ENCODE assay signal across 1 cellular context in genomic region chr4:17544205-17544604, GRCh38.
A peak's percentile ranks its signal among the peaks of the same experiment; 100 is the strongest.
TF ChIP-seq lines count a peak whose summit lies in the region.

No MANE protein-coding gene starts in this region.

TF ChIP-seq in HepG2, 621 proteins besides CTCF, POLR2A, EP300 and RAD21 (continued from another document and continues in another):
- peak; percentile 93 for TF ChIP-seq ARID5B (CRISPR knock-in tag; IDR thresholded peaks at IDR 0.05)
- TF ChIP-seq HMGXB4 (CRISPR knock-in tag; IDR thresholded peaks at IDR 0.05; ENCODE audit: borderline replicate concordance in 1 of 2, low read depth in 1 of 2): no peak
- no peak for TF ChIP-seq NBN (conservative IDR thresholded peaks at IDR 0.05)
- no peak for TF ChIP-seq XBP1 (CRISPR knock-in tag; IDR thresholded peaks at IDR 0.05)
- no peak for TF ChIP-seq KDM1A (CRISPR knock-in tag; IDR thresholded peaks at IDR 0.05)
- no peak for TF ChIP-seq SNRNP70 (IDR thresholded peaks at IDR 0.05; ENCODE audit: low read depth, low read length)
- no peak for TF ChIP-seq SMC3 (IDR thresholded peaks at IDR 0.05; ENCODE audit: low read length)
- TF ChIP-seq ZNF674 (CRISPR knock-in tag; IDR thresholded peaks at IDR 0.05; ENCODE audit: low read depth): no peak
- TF ChIP-seq FOXP4 (CRISPR knock-in tag; IDR thresholded peaks at IDR 0.05): peak; percentile 98
- TF ChIP-seq ZNF644 (CRISPR knock-in tag; IDR thresholded peaks at IDR 0.05; ENCODE audit: low read depth): peak; percentile 58; the same call in 1 of the 2 replicates
- no peak for TF ChIP-seq ZNF329 (CRISPR knock-in tag; IDR thresholded peaks at IDR 0.05; ENCODE audit: low read depth)
- TF ChIP-seq ZNF230 (CRISPR knock-in tag; IDR thresholded peaks at IDR 0.05): no peak
- peak; percentile 75; the same call in 1 of the 2 replicates for TF ChIP-seq MLX (CRISPR knock-in tag; IDR thresholded peaks at IDR 0.05)
- TF ChIP-seq CHD4 (IDR thresholded peaks at IDR 0.05; ENCODE audit: borderline replicate concordance, low read length): no peak
- TF ChIP-seq ZNF367 (CRISPR knock-in tag; IDR thresholded peaks at IDR 0.05; ENCODE audit: borderline replicate concordance): no peak
- TF ChIP-seq ZNF343 (CRISPR knock-in tag; IDR thresholded peaks at IDR 0.05): peak; percentile 98
- TF ChIP-seq ZBTB38 (CRISPR knock-in tag; IDR thresholded peaks at IDR 0.05): no peak
- no peak for TF ChIP-seq MXD3 (CRISPR knock-in tag; IDR thresholded peaks at IDR 0.05)
- TF ChIP-seq ZNF724P (CRISPR knock-in tag; IDR thresholded peaks at IDR 0.05; ENCODE audit: borderline replicate concordance): no peak
- TF ChIP-seq DBP (CRISPR knock-in tag; IDR thresholded peaks at IDR 0.05; ENCODE audit: not compliant biosample characterization): no peak
- TF ChIP-seq KAT8 (CRISPR knock-in tag; IDR thresholded peaks at IDR 0.05): no peak
- TF ChIP-seq ATF7-NPFF (CRISPR knock-in tag; IDR thresholded peaks at IDR 0.05; ENCODE audit: low read depth): no peak
- TF ChIP-seq ZSCAN31 (CRISPR knock-in tag; IDR thresholded peaks at IDR 0.05; ENCODE audit: low read depth): no peak
- 0 out of 2 replicates have a peak, but pooled peaks have one; percentile 66 for TF ChIP-seq CBX5 (CRISPR knock-in tag; IDR thresholded peaks at IDR 0.05; ENCODE audit: borderline replicate concordance)
- peak; percentile 83 for TF ChIP-seq TEAD3 (CRISPR knock-in tag; optimal IDR thresholded peaks at IDR 0.05; ENCODE audit: borderline replicate concordance)
- TF ChIP-seq ZNF883 (CRISPR knock-in tag; IDR thresholded peaks at IDR 0.05; ENCODE audit: not compliant biosample characterization): no peak
- 0 out of 2 replicates have a peak, but pooled peaks have one; percentile 51 for TF ChIP-seq ZHX2 (IDR thresholded peaks at IDR 0.05; ENCODE audit: low read depth)
- no peak for TF ChIP-seq ZHX2 (CRISPR knock-in tag; IDR thresholded peaks at IDR 0.05; ENCODE audit: borderline replicate concordance)
- no peak; the same call in 1 of the 2 replicates for TF ChIP-seq MNT (IDR thresholded peaks at IDR 0.05)
- TF ChIP-seq ZNF382 (CRISPR knock-in tag; IDR thresholded peaks at IDR 0.05; ENCODE audit: borderline replicate concordance): no peak
- TF ChIP-seq ZNF740 (CRISPR knock-in tag; IDR thresholded peaks at IDR 0.05): no peak
- no peak for TF ChIP-seq ARNTL (CRISPR knock-in tag; IDR thresholded peaks at IDR 0.05)
- no peak for TF ChIP-seq ZSCAN20 (CRISPR knock-in tag; IDR thresholded peaks at IDR 0.05; ENCODE audit: borderline replicate concordance)
- TF ChIP-seq ATF5 (CRISPR knock-in tag; IDR thresholded peaks at IDR 0.05; ENCODE audit: low read depth): no peak
- TF ChIP-seq RFX3 (CRISPR knock-in tag; IDR thresholded peaks at IDR 0.05): no peak
- TF ChIP-seq REL (CRISPR knock-in tag; conservative IDR thresholded peaks at IDR 0.05): no peak
- TF ChIP-seq ZNF607 (CRISPR knock-in tag; IDR thresholded peaks at IDR 0.05; ENCODE audit: borderline replicate concordance): no peak
- peak; percentile 44; the same call in 1 of the 2 replicates for TF ChIP-seq ZNF652 (CRISPR knock-in tag; IDR thresholded peaks at IDR 0.05; ENCODE audit: borderline replicate concordance, low read depth)
- no peak for TF ChIP-seq ZNF33A (CRISPR knock-in tag; IDR thresholded peaks at IDR 0.05; ENCODE audit: borderline replicate concordance)
- TF ChIP-seq GATAD1 (CRISPR knock-in tag; IDR thresholded peaks at IDR 0.05): no peak; the same call in 1 of the 2 replicates
- no peak for TF ChIP-seq RFX5 (IDR thresholded peaks at IDR 0.05; ENCODE audit: low read depth, low read length)
- no peak for TF ChIP-seq ZNF891 (CRISPR knock-in tag; IDR thresholded peaks at IDR 0.05)
- TF ChIP-seq MXI1 (IDR thresholded peaks at IDR 0.05; ENCODE audit: borderline replicate concordance, low read depth, low read length): peak; percentile 41; the same call in 1 of the 3 replicates
- peak; percentile 87 for TF ChIP-seq ATF7 (IDR thresholded peaks at IDR 0.05)
- TF ChIP-seq ATF7 (CRISPR knock-in tag; IDR thresholded peaks at IDR 0.05): peak; percentile 97
- TF ChIP-seq ZNF225 (CRISPR knock-in tag; IDR thresholded peaks at IDR 0.05): no peak
- TF ChIP-seq HMG20A (CRISPR knock-in tag; IDR thresholded peaks at IDR 0.05; ENCODE audit: borderline replicate concordance): peak; percentile 90; the same call in 1 of the 2 replicates
- TF ChIP-seq SPEN (CRISPR knock-in tag; IDR thresholded peaks at IDR 0.05; ENCODE audit: low read depth): no peak; the same call in 1 of the 2 replicates
- peak; percentile 78 for TF ChIP-seq ELF1 (CRISPR knock-in tag; IDR thresholded peaks at IDR 0.05)
- TF ChIP-seq KDM4B (CRISPR knock-in tag; IDR thresholded peaks at IDR 0.05): no peak
